In genomic region chr9:87810008-87810407, GRCh38 we compare ENCODE assay signal across 33 cellular contexts.
"Had no signal": no experiment of that assay in that cellular context is flagged by ENCODE, and none has a peak within 500 bp of the region (broad histone marks: within the 10 kb centered on the region; RNA-seq: fewer than 3 reads in every experiment).

No MANE protein-coding gene starts in this region.

- H3K4me1 Mint-ChIP-seq: central memory CD8-positive, alpha-beta T cell; WTC11 had no signal

- FAIRE-seq: astrocyte, bronchial epithelial cell, frontal cortex had no signal

- DNase-seq: activated CD4-positive, alpha-beta memory T cell treated with anti-CD3 and anti-CD28 coated beads, Interleukin-2, amount 10 ng/mL, durations not matched to agents 7 days and 5 days; activated CD4-positive, alpha-beta T cell treated with anti-CD3 and anti-CD28 coated beads for 1 hour; activated CD4-positive, alpha-beta T cell treated with anti-CD3 and anti-CD28 coated beads for 4 hours; activated CD4-positive, alpha-beta T cell treated with anti-CD3 and anti-CD28 coated beads, Interleukin-2, amount 10 ng/mL, durations not matched to agents 7 days and 5 days; activated CD4-positive, alpha-beta T cell treated with anti-CD3 and anti-CD28 coated beads, Interleukin-2, amount 50 U/mL, for 4 hours; activated CD8-positive, alpha-beta memory T cell treated with anti-CD3 and anti-CD28 coated beads, Interleukin-2, amount 50 U/mL, for 48 hours; activated gamma-delta T cell; activated naive CD4-positive, alpha-beta T cell; activated naive CD4-positive, alpha-beta T cell treated with anti-CD3 and anti-CD28 coated beads, Interleukin-2, amount 10 ng/mL, durations not matched to agents 7 days and 5 days; activated naive CD8-positive, alpha-beta T cell treated with anti-CD3 and anti-CD28 coated beads, Interleukin-2, amount 10 ng/mL, durations not matched to agents 7 days and 5 days; activated T-cell treated with anti-CD3 and anti-CD28 coated beads for 4 hours; activated T-cell treated with anti-CD3 and anti-CD28 coated beads, Interleukin-2, amount 50 U/mL, for 24 hours; activated T-cell treated with anti-CD3 and anti-CD28 coated beads, Interleukin-2, amount 50 U/mL, for 72 hours; amniotic stem cell; anterior cingulate cortex; brain microvascular endothelial cell; dorsolateral prefrontal cortex; effector memory CD4-positive, alpha-beta T cell; endodermal cell; foreskin fibroblast; T-helper 1 cell; T-helper 17 cell; T1000 had no signal

- H3K4me3 ChIP-seq: coronary artery, dorsolateral prefrontal cortex had no signal

- H3K4me3 Mint-ChIP-seq: activated CD4-positive, alpha-beta memory T cell treated with anti-CD3 and anti-CD28 coated beads, Interleukin-2, amount 10 ng/mL, durations not matched to agents 7 days and 5 days; activated CD4-positive, alpha-beta T cell treated with anti-CD3 and anti-CD28 coated beads, Interleukin-2, amount 10 ng/mL, durations not matched to agents 7 days and 5 days; activated naive CD4-positive, alpha-beta T cell treated with anti-CD3 and anti-CD28 coated beads, Interleukin-2, amount 10 ng/mL, durations not matched to agents 7 days and 5 days; activated naive CD8-positive, alpha-beta T cell treated with anti-CD3 and anti-CD28 coated beads, Interleukin-2, amount 10 ng/mL, durations not matched to agents 7 days and 5 days; activated T-cell treated with anti-CD3 and anti-CD28 coated beads, Interleukin-2, amount 50 U/mL, for 24 hours; activated T-cell treated with anti-CD3 and anti-CD28 coated beads, Interleukin-2, amount 50 U/mL, for 72 hours; central memory CD8-positive, alpha-beta T cell; dendritic cell treated with granulocyte-macrophage colony-stimulating factor and Interleukin-4, amounts not matched to agents 40 ng/mL and 50 ng/mL, for 4 days; endodermal cell; T-helper 17 cell; T-helper 2 cell treated with Interferon-gamma antibody and Interleukin-4, amounts not matched to agents 5 μg/mL and 100 μg/mL, for 36 hours; WTC11 had no signal

- H3K9me3 Mint-ChIP-seq: activated CD4-positive, alpha-beta memory T cell treated with anti-CD3 and anti-CD28 coated beads, Interleukin-2, amount 10 ng/mL, durations not matched to agents 7 days and 5 days; activated naive CD4-positive, alpha-beta T cell treated with anti-CD3 and anti-CD28 coated beads, Interleukin-2, amount 10 ng/mL, durations not matched to agents 7 days and 5 days; activated naive CD8-positive, alpha-beta T cell treated with anti-CD3 and anti-CD28 coated beads, Interleukin-2, amount 10 ng/mL, durations not matched to agents 7 days and 5 days; activated T-cell treated with anti-CD3 and anti-CD28 coated beads, Interleukin-2, amount 50 U/mL, for 24 hours; central memory CD8-positive, alpha-beta T cell; dendritic cell treated with granulocyte-macrophage colony-stimulating factor and Interleukin-4, amounts not matched to agents 40 ng/mL and 50 ng/mL, for 4 days had no signal

- H3K36me3 Mint-ChIP-seq: activated naive CD4-positive, alpha-beta T cell treated with anti-CD3 and anti-CD28 coated beads, Interleukin-2, amount 10 ng/mL, durations not matched to agents 7 days and 5 days; activated naive CD8-positive, alpha-beta T cell treated with anti-CD3 and anti-CD28 coated beads, Interleukin-2, amount 10 ng/mL, durations not matched to agents 7 days and 5 days had no signal

- H3K27ac ChIP-seq: brain microvascular endothelial cell, coronary artery, dorsolateral prefrontal cortex had no signal

- H3K27ac Mint-ChIP-seq: activated CD4-positive, alpha-beta memory T cell treated with anti-CD3 and anti-CD28 coated beads, Interleukin-2, amount 10 ng/mL, durations not matched to agents 7 days and 5 days; activated CD4-positive, alpha-beta T cell treated with anti-CD3 and anti-CD28 coated beads, Interleukin-2, amount 10 ng/mL, durations not matched to agents 7 days and 5 days; activated naive CD4-positive, alpha-beta T cell treated with anti-CD3 and anti-CD28 coated beads, Interleukin-2, amount 10 ng/mL, durations not matched to agents 7 days and 5 days; activated naive CD4-positive, alpha-beta T cell treated with anti-CD3 and anti-CD28 coated beads, Interleukin-2, amount 50 U/mL, for 72 hours; activated naive CD8-positive, alpha-beta T cell treated with anti-CD3 and anti-CD28 coated beads, Interleukin-2, amount 10 ng/mL, durations not matched to agents 7 days and 5 days; activated T-cell treated with anti-CD3 and anti-CD28 coated beads, Interleukin-2, amount 50 U/mL, for 24 hours; activated T-cell treated with anti-CD3 and anti-CD28 coated beads, Interleukin-2, amount 50 U/mL, for 72 hours; dendritic cell treated with granulocyte-macrophage colony-stimulating factor and Interleukin-4, amounts not matched to agents 40 ng/mL and 50 ng/mL, for 4 days; endodermal cell; T-helper 17 cell; T-helper 2 cell treated with Interferon-gamma antibody and Interleukin-4, amounts not matched to agents 5 μg/mL and 100 μg/mL, for 36 hours; WTC11 had no signal

- H3K36me3 ChIP-seq: brain microvascular endothelial cell had no signal

- ATAC-seq: activated naive CD4-positive, alpha-beta T cell treated with anti-CD3 and anti-CD28 coated beads, Interleukin-2, amount 50 U/mL, for 72 hours; activated T-cell treated with anti-CD3 and anti-CD28 coated beads, Interleukin-2, amount 50 U/mL, for 72 hours; esophagus mucosa; T-helper 17 cell; WTC11 had no signal

- H3K27me3 ChIP-seq: brain microvascular endothelial cell had no signal
